8 cellular contexts compared by ENCODE assay signal in genomic region chr14:91138511-91139359, GRCh38. TPM values are rescaled to one million over a fixed set of nuclear protein-coding genes. Genes with fewer than 3 reads are reported as not detected.
A peak's percentile ranks its signal among the peaks of the same experiment; 100 is the strongest.
DNase-seq lines count a peak whose midpoint lies in the region; ATAC-seq lines count a peak whose summit lies in the region.

No MANE protein-coding gene starts in this region.

- ATAC-seq in left ventricle myocardium superior, result peak; percentile 23
- ATAC-seq in HG03139 (IDR thresholded peaks at IDR 0.05; ENCODE audit: unreplicated experiment), result no peak
- ATAC-seq in GM21423 (IDR thresholded peaks at IDR 0.05; ENCODE audit: unreplicated experiment), result no peak

- intact Hi-C loops in left ventricle myocardium superior (cut with micrococcal nuclease), result no loop called here

- DNase-seq in NCI-H1417 (lab: John Stamatoyannopoulos, UW) (peak; percentile 13 to 54 (median 46)), NCI-H1417 treated with DMSO at 0.1 percent for 48 hours (lab: John Stamatoyannopoulos, UW) (no peak), NCI-H1930 (lab: John Stamatoyannopoulos, UW) (peak; percentile 13 to 24), activated T-cell treated with anti-CD3 and anti-CD28 coated beads for 24 hours (ENCODE audit: low read depth) (peak; percentile 40), left ventricle myocardium superior (no peak)
- DNase-seq in stimulated activated CD4-positive, alpha-beta T cell treated with anti-CD3 and anti-CD28 coated beads, TNF-alpha, amount 100 ng/mL, for 48 hours (ENCODE audit: low read depth in 3 of 3), result peak; percentile 27 to 65 (median 32)

RNA-seq across cellular contexts. Expression of gene DGLUCY, which starts 24.9 kb away (rescaled TPM):
- total RNA-seq in left ventricle myocardium superior, result 254 TPM

Comparison
In these comparisons a context has a peak if more than half of its experiments do, and no peak if none do; other contexts are left out.
1. DNase-seq: peak in NCI-H1417 (3 of 3), NCI-H1930 (2 of 2), activated T-cell treated with anti-CD3 and anti-CD28 coated beads for 24 hours (single experiment) and stimulated activated CD4-positive, alpha-beta T cell treated with anti-CD3 and anti-CD28 coated beads, TNF-alpha, amount 100 ng/mL, for 48 hours (3 of 3); none in NCI-H1417 treated with DMSO at 0.1 percent for 48 hours (single experiment) and left ventricle myocardium superior (single experiment).